25 cellular contexts compared by ENCODE assay signal in the genomic region with DNA sequence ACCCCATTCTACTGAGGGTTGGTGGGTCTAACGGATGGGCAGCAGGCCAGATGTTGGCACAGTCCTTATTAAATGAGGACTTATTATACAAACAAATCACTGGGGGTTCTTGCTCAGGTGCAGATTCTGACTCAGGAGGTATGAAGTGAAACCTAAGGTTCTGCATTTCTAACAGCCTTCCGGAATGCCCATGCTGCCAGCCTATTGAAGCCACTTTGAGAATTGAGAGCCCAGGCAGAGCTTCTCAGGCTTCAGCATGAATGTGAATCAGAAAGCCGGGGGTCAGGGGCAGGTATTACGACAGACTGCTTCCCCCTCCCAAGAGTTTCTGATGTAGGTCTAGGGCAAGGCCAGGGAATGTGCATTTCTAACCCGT. TPM values are rescaled to one million over a fixed set of nuclear protein-coding genes. Genes with fewer than 3 reads are reported as not detected.
DNase-seq lines count a peak whose midpoint lies in the region; ATAC-seq, FAIRE-seq and TF ChIP-seq lines count a peak whose summit lies in the region.
"Had no signal": no experiment of that assay in that cellular context is flagged by ENCODE, and none has a peak within 500 bp of the region (broad histone marks: within the 10 kb centered on the region; RNA-seq: fewer than 3 reads in every experiment).

No MANE protein-coding gene starts in this region.

- H3K23me2 ChIP-seq in H1 (ENCODE audit: low read depth, low read length): no peaks in the 10 kb centered on the region

- TF ChIP-seq EP300 in H1 (IDR thresholded peaks at IDR 0.05; ENCODE audit: borderline replicate concordance in 1 of 2, low read depth in 2 of 2, low read length in 2 of 2): no peak

- H4K20me1 ChIP-seq in OCI-LY3 (ENCODE audit: insufficient read depth, low read length): no peaks in the 10 kb centered on the region
- H4K20me1 ChIP-seq in H1 (replicated peaks in 1 of 2; ENCODE audit: control insufficient read depth in 1 of 2, insufficient read depth in 2 of 2, low read length in 2 of 2): peaks cover 0 to 2% of the 10 kb centered on the region in 2 experiments

- H3K27ac ChIP-seq in OCI-LY3 (ENCODE audit: low read length): peak overlapping the region; percentile 74
- H3K27ac ChIP-seq in H1 (ENCODE audit: low read depth, low read length): no peak overlapping the region
- H3K27ac ChIP-seq: RWPE1, SK-N-MC had no signal

- no peak overlapping the region for H2BK5ac ChIP-seq in H1 (ENCODE audit: low read depth, low read length)

- no peak for TF ChIP-seq CTCF in OCI-LY3 (IDR thresholded peaks at IDR 0.05; ENCODE audit: low read depth, low read length)
- no peak for TF ChIP-seq CTCF in H1 (IDR thresholded peaks at IDR 0.05; ENCODE audit: control extremely low read depth in 1 of 3, insufficient read depth in 1 of 3, low read depth in 1 of 3, low read length in 3 of 3)

- H3K4me3 ChIP-seq in OCI-LY3 (ENCODE audit: low read length) (peak overlapping the region; percentile 43), H1 (ENCODE audit: extremely low read depth in 1 of 4, insufficient read depth in 2 of 4, low read depth in 3 of 4, low read length in 4 of 4) (no peak overlapping the region)
- H3K4me3 ChIP-seq: SK-N-MC had no signal

- peak overlapping the region; percentile 57; the same call in 1 of the 2 replicates for H4K8ac ChIP-seq in H1 (ENCODE audit: extremely low read depth, insufficient read depth, low read length)

- TF ChIP-seq POLR2A in GM12891 (IDR thresholded peaks at IDR 0.05; ENCODE audit: low read depth, low read length) (no peak), H1 (IDR thresholded peaks at IDR 0.05; ENCODE audit: control extremely low read depth in 1 of 2, low read depth in 2 of 2, low read length in 2 of 2) (no peak)

- H3K4me2 ChIP-seq in OCI-LY3 (ENCODE audit: low read length) (peak overlapping the region; percentile 72), H1 (ENCODE audit: insufficient read depth in 1 of 2, low read depth in 2 of 2, low read length in 2 of 2) (no peak overlapping the region)

- no peak overlapping the region for H3K14ac ChIP-seq in H1 (ENCODE audit: insufficient read length)

- no peak overlapping the region for H2AK5ac ChIP-seq in H1 (ENCODE audit: low read depth, low read length)

- H3K9me3 ChIP-seq in OCI-LY3 (ENCODE audit: insufficient read depth, low read length) (no peaks in the 10 kb centered on the region), H1 (ENCODE audit: insufficient read depth in 2 of 2, low read depth in 1 of 2, low read length in 1 of 2) (no peaks in the 10 kb centered on the region)

- CTCF ChIA-PET in H1 (lab: Charles Lee; ENCODE audit: partially characterized antibody): interaction anchor here (0.7 to 2.0 kb wide), 5 partner anchors 11 to 143 kb away, joined by 3 to 7 read pairs (median 4); no protein-coding TSS in a partner anchor

- H3K79me2 ChIP-seq in OCI-LY3 (ENCODE audit: low read length): no peaks in the 10 kb centered on the region
- H3K79me2 ChIP-seq in H1 (ENCODE audit: control insufficient read depth in 1 of 2, insufficient read depth in 2 of 2, low read length in 2 of 2): no peaks in the 10 kb centered on the region

- ATAC-seq in stimulated activated naive B cell treated with anti-CD40 and anti-IgM and Interleukin-4, amounts not matched to agents 10 μg/mL and 1 μg/mL and 100 μg/mL, for 72 hours (replicated peaks): peak; percentile 48 to 69
- ATAC-seq in left colon: no peak
- ATAC-seq in activated T-helper 17 cell treated with anti-CD3 and anti-CD28 coated beads, Interleukin-2, amount 50 U/mL, for 72 hours (replicated peaks): no peak
- ATAC-seq: Panc1 had no signal

- no peak overlapping the region for H4K91ac ChIP-seq in H1 (replicated peaks; ENCODE audit: insufficient read length, low read length)

- FAIRE-seq in GM12891 (lab: Jason Lieb, UNC) (peak; percentile 38), H1 (lab: Jason Lieb, UNC) (no peak)

- peaks cover 0 to 4% of the 10 kb centered on the region in 2 donors for H3K36me3 Mint-ChIP-seq in stimulated activated naive B cell treated with anti-CD40 and anti-IgM and Interleukin-4, amounts not matched to agents 10 μg/mL and 1 μg/mL and 100 μg/mL, for 72 hours
- H3K36me3 Mint-ChIP-seq in activated T-helper 17 cell treated with anti-CD3 and anti-CD28 coated beads, Interleukin-2, amount 50 U/mL, for 72 hours (ENCODE audit: low read depth): no peaks in the 10 kb centered on the region

- no peak overlapping the region for H2BK120ac ChIP-seq in H1 (replicated peaks; ENCODE audit: low read depth, low read length)

- peaks cover 44% of the 10 kb centered on the region for H3K4me1 ChIP-seq in OCI-LY3 (ENCODE audit: low read length)
- H3K4me1 ChIP-seq in H1 (replicated peaks in 1 of 4; ENCODE audit: control insufficient read depth in 3 of 4, insufficient read depth in 4 of 4, low read length in 3 of 4): no peaks in the 10 kb centered on the region

- H2AFZ ChIP-seq in OCI-LY3 (ENCODE audit: low read depth, low read length): no peak overlapping the region
- no peak overlapping the region for H2AFZ ChIP-seq in H1 (ENCODE audit: low read length)

- H2BK12ac ChIP-seq in H1 (ENCODE audit: low read depth, low read length): no peak overlapping the region

- no peak for TF ChIP-seq RAD21 in H1 (IDR thresholded peaks at IDR 0.05 in 1 of 2, conservative IDR thresholded peaks at IDR 0.05 in 1 of 2; ENCODE audit: low read depth in 2 of 2, low read length in 2 of 2)

- DNase-seq in GM12891 (ENCODE audit: insufficient read length, low spot score) (no peak), H1 (ENCODE audit: low read depth in 1 of 2, low spot score in 2 of 2) (no peak), left colon (no peak), anterior cingulate cortex (lab: John Stamatoyannopoulos, UW) (no peak)
- DNase-seq in stimulated activated naive B cell treated with anti-CD40 and anti-IgM and Interleukin-4, amounts not matched to agents 10 μg/mL and 1 μg/mL and 100 μg/mL, for 72 hours: no peak
- DNase-seq: Calu3, DMS79 treated with DMSO at 0.1 percent for 48 hours, GOT3, HCEC 1CT, Kasumi-1, NCI-H1105 treated with DMSO at 0.1 percent for 48 hours, NCI-H146, NCI-H1930, NCI-H2107, NCI-H446 treated with DMSO at 0.1 percent for 48 hours, NCI-H526, SHP77, SW 1271 had no signal

- H2BK15ac ChIP-seq in H1 (ENCODE audit: low read length): no peak overlapping the region

- H3K27me3 ChIP-seq in OCI-LY3 (ENCODE audit: low read depth, low read length) (no peaks in the 10 kb centered on the region), H1 (replicated peaks in 1 of 4; ENCODE audit: control insufficient read depth in 3 of 4, extremely low read depth in 1 of 4, insufficient read depth in 3 of 4, low read length in 3 of 4) (no peaks in the 10 kb centered on the region)

- no peak overlapping the region for H3K56ac ChIP-seq in H1 (replicated peaks; ENCODE audit: insufficient read length, low read depth, low read length)

- H3K36me3 ChIP-seq in OCI-LY3 (replicated peaks; ENCODE audit: low read depth, low read length) (peaks cover 6% of the 10 kb centered on the region), H1 (ENCODE audit: control insufficient read depth in 2 of 4, insufficient read depth in 4 of 4, low read length in 3 of 4) (no peaks in the 10 kb centered on the region)

- peaks cover 0 to 4% of the 10 kb centered on the region in 2 donors for H3K9me3 Mint-ChIP-seq in stimulated activated naive B cell treated with anti-CD40 and anti-IgM and Interleukin-4, amounts not matched to agents 10 μg/mL and 1 μg/mL and 100 μg/mL, for 72 hours
- no peaks in the 10 kb centered on the region for H3K9me3 Mint-ChIP-seq in activated T-helper 17 cell treated with anti-CD3 and anti-CD28 coated beads, Interleukin-2, amount 50 U/mL, for 72 hours
- H3K9me3 Mint-ChIP-seq: T-helper 1 cell treated with Interleukin-12 subunit alpha and Interleukin-12 subunit beta and Interleukin-4 antibody, amounts not matched to agents 30 μg/mL and 1 μg/mL, for 36 hours had no signal

- no peak overlapping the region for H3K23ac ChIP-seq in H1 (ENCODE audit: insufficient read length)

- no peak overlapping the region for H3K4ac ChIP-seq in H1 (replicated peaks; ENCODE audit: insufficient read length, low read depth, low read length)

- H3K4me3 Mint-ChIP-seq in stimulated activated naive B cell treated with anti-CD40 and anti-IgM and Interleukin-4, amounts not matched to agents 10 μg/mL and 1 μg/mL and 100 μg/mL, for 72 hours: no peak overlapping the region
- no peak overlapping the region for H3K4me3 Mint-ChIP-seq in activated T-helper 17 cell treated with anti-CD3 and anti-CD28 coated beads, Interleukin-2, amount 50 U/mL, for 72 hours
- H3K4me3 Mint-ChIP-seq: T-helper 1 cell treated with Interleukin-12 subunit alpha and Interleukin-12 subunit beta and Interleukin-4 antibody, amounts not matched to agents 30 μg/mL and 1 μg/mL, for 36 hours had no signal

- peaks cover 5 to 16% of the 10 kb centered on the region in 2 donors for H3K27me3 Mint-ChIP-seq in stimulated activated naive B cell treated with anti-CD40 and anti-IgM and Interleukin-4, amounts not matched to agents 10 μg/mL and 1 μg/mL and 100 μg/mL, for 72 hours
- no peaks in the 10 kb centered on the region for H3K27me3 Mint-ChIP-seq in activated T-helper 17 cell treated with anti-CD3 and anti-CD28 coated beads, Interleukin-2, amount 50 U/mL, for 72 hours

- no peak overlapping the region for H2BK20ac ChIP-seq in H1 (ENCODE audit: low read length)

- peaks cover 10 to 25% of the 10 kb centered on the region in 2 donors for H3K4me1 Mint-ChIP-seq in stimulated activated naive B cell treated with anti-CD40 and anti-IgM and Interleukin-4, amounts not matched to agents 10 μg/mL and 1 μg/mL and 100 μg/mL, for 72 hours
- no peaks in the 10 kb centered on the region for H3K4me1 Mint-ChIP-seq in activated T-helper 17 cell treated with anti-CD3 and anti-CD28 coated beads, Interleukin-2, amount 50 U/mL, for 72 hours

- intact Hi-C loops in left colon (cut with DNase I, micrococcal nuclease): no loop called here

- WGBS in H1 (ENCODE audit: extremely low coverage in 1 of 2, insufficient coverage in 1 of 2, insufficient read length in 1 of 2, insufficient replicate concordance in 2 of 2, low coverage in 1 of 2, low lambda C conversion rate in 2 of 2, missing lambda C conversion rate in 1 of 2), 2 experiments: 97% methylated on average over 5 of the region's 5 CpGs; no CpG with 5 or more reads in 1 of the 2 experiments

- POLR2A ChIA-PET in H1 (lab: Charles Lee; ENCODE audit: partially characterized antibody): no interaction called here

- H3K18ac ChIP-seq in H1 (ENCODE audit: extremely low read depth, low read length): no peak overlapping the region

- H3K9ac ChIP-seq in OCI-LY3 (ENCODE audit: low read length) (peak overlapping the region; percentile 20; the same call in 1 of the 2 replicates), H1 (replicated peaks in 1 of 4; ENCODE audit: extremely low read depth in 1 of 4, low read depth in 3 of 4, low read length in 3 of 4) (no peak overlapping the region)

- no peaks in the 10 kb centered on the region; the same call in 1 of the 2 replicates for H3K79me1 ChIP-seq in H1 (ENCODE audit: low read depth, low read length)

- no peak overlapping the region for H4K5ac ChIP-seq in H1 (ENCODE audit: insufficient read length, low read depth, low read length)

- no peak overlapping the region for H3K27ac Mint-ChIP-seq in stimulated activated naive B cell treated with anti-CD40 and anti-IgM and Interleukin-4, amounts not matched to agents 10 μg/mL and 1 μg/mL and 100 μg/mL, for 72 hours
- no peak overlapping the region for H3K27ac Mint-ChIP-seq in activated T-helper 17 cell treated with anti-CD3 and anti-CD28 coated beads, Interleukin-2, amount 50 U/mL, for 72 hours
- H3K27ac Mint-ChIP-seq: T-helper 1 cell treated with Interleukin-12 subunit alpha and Interleukin-12 subunit beta and Interleukin-4 antibody, amounts not matched to agents 30 μg/mL and 1 μg/mL, for 36 hours had no signal

RNA-seq across cellular contexts. Expression of a gene that starts 34.1 kb away (rescaled TPM):
- polyA plus RNA-seq in GM12891 (2012; ENCODE audit: low read depth, missing spikeins): not detected
- 0.06 TPM in 1 of 2 replicates, not detected in the other for total RNA-seq in H1 (2021; fragmentation: NEBNext Ultra II Directional; extraction: Animal tissue kit (Norgen Biotek cat#: 25700))
- 0.02 and 0.03 TPM in 2 replicates for polyA plus RNA-seq in H1 (2011; rRNA removed)
- 0.03 TPM for polyA plus RNA-seq in H1 (2011; cell fraction: cytosol; rRNA removed)
- 0.04 TPM for polyA plus RNA-seq in H1 (2011; cell fraction: nucleus; rRNA removed)
- 0.04 TPM in 2 of 4 replicates, not detected in the others for polyA plus RNA-seq in H1 (2012, experiment 1 of 2)
- polyA plus RNA-seq in H1 (2012, experiment 2 of 2): 0.01 TPM
- polyA plus RNA-seq in H1 (2013, experiment 1 of 2): under 0.01 TPM
- polyA plus RNA-seq in H1 (2013, experiment 2 of 2): 0.02 TPM
- polyA minus RNA-seq in H1 (2011; rRNA and poly(A)+ RNA removed): 0.02 and 0.03 TPM in 2 replicates
- polyA minus RNA-seq in H1 (2011; cell fraction: cytosol; rRNA and poly(A)+ RNA removed): not detected
- polyA minus RNA-seq in H1 (2011; cell fraction: nucleus; rRNA and poly(A)+ RNA removed): 0.10 TPM
- under 1 TPM; 0.03 to 0.15 TPM for total RNA-seq in left colon
- total RNA-seq in activated T-helper 17 cell treated with anti-CD3 and anti-CD28 coated beads, Interleukin-2, amount 50 U/mL, for 72 hours: not detected
- total RNA-seq: M059J had no signal

Comparison
In these comparisons a context has a peak if more than half of its experiments do, and no peak if none do; other contexts are left out.
1. ATAC-seq: peak in stimulated activated naive B cell treated with anti-CD40 and anti-IgM and Interleukin-4, amounts not matched to agents 10 μg/mL and 1 μg/mL and 100 μg/mL, for 72 hours (2 of 2); none in left colon (single experiment) and activated T-helper 17 cell treated with anti-CD3 and anti-CD28 coated beads, Interleukin-2, amount 50 U/mL, for 72 hours (single experiment).